In genomic region chr3:44173263-44173662, GRCh38 we compare ENCODE assay signal across 6 cellular contexts.
"Had no signal": no experiment of that assay in that cellular context is flagged by ENCODE, and none has a peak within 500 bp of the region (broad histone marks: within the 10 kb centered on the region; RNA-seq: fewer than 3 reads in every experiment).

No MANE protein-coding gene starts in this region.

- ATAC-seq: HepG2, K562 had no signal

- H3K4me3 Mint-ChIP-seq: IgD-negative memory B cell had no signal

- H3K27ac Mint-ChIP-seq: IgD-negative memory B cell had no signal

- H3K4me3 ChIP-seq: K562 had no signal

- H3K27ac ChIP-seq: HL-60 had no signal

- DNase-seq: IMR-90, KBM-7 had no signal

- H3K4me1 Mint-ChIP-seq: IgD-negative memory B cell had no signal

- H3K36me3 Mint-ChIP-seq: IgD-negative memory B cell had no signal
